ENCODE assay signal across 8 cellular contexts in the genomic region with DNA sequence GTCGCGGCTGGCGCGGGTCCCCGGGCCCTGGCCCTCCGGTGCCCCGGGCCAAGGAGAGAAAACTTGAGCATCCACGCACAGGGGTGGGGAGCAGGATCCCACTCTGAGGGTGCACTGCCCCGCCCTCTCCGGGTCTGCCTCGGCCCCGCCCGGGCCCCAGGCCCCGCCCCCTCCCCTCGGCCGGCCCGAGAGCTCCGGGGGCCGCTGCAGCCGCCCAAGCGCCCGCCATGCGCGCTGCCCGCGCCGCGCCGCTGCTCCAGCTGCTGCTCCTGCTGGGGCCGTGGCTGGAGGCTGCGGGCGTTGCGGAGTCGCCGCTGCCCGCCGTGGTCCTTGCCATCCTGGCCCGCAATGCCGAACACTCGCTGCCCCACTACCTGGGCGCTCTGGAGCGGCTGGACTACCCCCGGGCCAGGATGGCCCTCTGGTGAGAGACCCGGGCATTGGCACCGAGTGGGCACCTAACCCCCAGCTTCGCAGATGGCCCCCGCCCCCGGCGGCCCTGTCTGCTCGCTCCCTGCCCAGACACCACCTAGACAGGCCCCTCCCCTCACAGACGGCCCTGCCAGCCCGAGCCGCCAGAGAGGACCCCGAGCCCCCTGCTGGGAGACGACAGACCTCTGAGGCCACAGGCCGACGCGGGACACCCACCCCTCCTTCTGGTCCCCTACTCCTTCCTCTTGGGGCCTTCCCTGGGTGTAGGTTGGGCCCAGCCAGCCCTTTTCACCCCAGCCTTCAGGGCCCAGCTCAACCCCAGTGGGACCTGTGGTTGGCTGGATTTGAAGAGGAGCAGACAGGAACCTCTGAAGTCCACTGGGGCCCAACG. TPM values are rescaled to one million over a fixed set of nuclear protein-coding genes. Genes with fewer than 3 reads are reported as not detected.
DNase-seq lines count a peak whose midpoint lies in the region; ATAC-seq, FAIRE-seq and TF ChIP-seq lines count a peak whose summit lies in the region.

CERCAM (plus strand) TSS at position 207 of the 823 bp plus-strand sequence; CDS start at position 228, 21 bp downstream.

- no TSS peak for BruUV-seq in OCI-LY7 (replicated peaks; lab: Mats Ljungman, UMichigan)

- H2BK120ac ChIP-seq in neuronal stem cell (ENCODE audit: low read depth, low read length), result peak within 1 kb of the TSS; percentile 47

- H3K4me3 ChIP-seq in OCI-LY7 (ENCODE audit: low read depth, low read length, poor library complexity, severe bottlenecking), result peak within 1 kb of the TSS; percentile 90
- H3K4me3 ChIP-seq in neuronal stem cell (ENCODE audit: low read length in 2 of 2), result peak within 1 kb of the TSS; percentile 82 to 88
- H3K4me3 ChIP-seq in transverse colon, result peak within 1 kb of the TSS; percentile 52 to 91 (median 84)

- no peak within 1 kb of the TSS for H3K4ac ChIP-seq in neuronal stem cell (ENCODE audit: low read length)

- intact Hi-C loops in OCI-LY7 (cut with micrococcal nuclease; ENCODE audit: unreplicated experiment), result no loop called here
- intact Hi-C loops in transverse colon (cut with DNase I; ENCODE audit: low total_unique reads), result no loop called here

- H3K79me2 ChIP-seq in OCI-LY7 (ENCODE audit: insufficient read depth, low read depth, low read length), result no peaks in the 10 kb centered on the region

- H2AFZ ChIP-seq in OCI-LY7 (ENCODE audit: low read length), result peak within 1 kb of the TSS; percentile 99
- H2AFZ ChIP-seq in neuronal stem cell (ENCODE audit: low read length), result peak within 1 kb of the TSS; percentile 100

- POLR2A ChIA-PET in OCI-LY7 (lab: Charles Lee), result no interaction called here

- no peaks in the 10 kb centered on the region for H4K20me1 ChIP-seq in OCI-LY7 (ENCODE audit: insufficient read depth, low read length)

- WGBS in neuronal stem cell (ENCODE audit: extremely low coverage in 2 of 2, insufficient read length in 2 of 2, insufficient replicate concordance in 1 of 2), 2 donors, result no CpG with 5 or more reads among the region's 59 CpGs
- 4% methylated on average over 16 of the region's 59 CpGs; no CpG with 5 or more reads in 1 of the 2 donors for WGBS in transverse colon (ENCODE audit: low coverage in 1 of 2), 2 donors

- H3K36me3 ChIP-seq in OCI-LY7 (ENCODE audit: insufficient read depth, low read length) (no peaks in the 10 kb centered on the region), neuronal stem cell (replicated peaks in 1 of 2; ENCODE audit: control insufficient read depth in 2 of 2, insufficient read depth in 2 of 2, low read length in 2 of 2) (peaks cover 0 to 14% of the 10 kb centered on the region in 2 donors), transverse colon (no peaks in the 10 kb centered on the region)

- peaks cover 18% of the 10 kb centered on the region for H3K4me1 ChIP-seq in OCI-LY7 (ENCODE audit: insufficient read depth, low read length, poor library complexity, severe bottlenecking)
- H3K4me1 ChIP-seq in neuronal stem cell (ENCODE audit: control insufficient read depth in 2 of 2, insufficient read depth in 1 of 2, low read depth in 1 of 2, low read length in 2 of 2), result peaks cover 7 to 15% of the 10 kb centered on the region in 2 donors
- H3K4me1 ChIP-seq in transverse colon, result peaks cover 8 to 24% (median 16%) of the 10 kb centered on the region in 4 donors

- no peak for TF ChIP-seq POLR2A in transverse colon (IDR thresholded peaks at IDR 0.05)

- DNase-seq in SKM-1 (lab: John Stamatoyannopoulos, UW; ENCODE audit: unreplicated experiment) (peak; percentile 25), SKM-1 treated with dmso at 0.1 percent for 144 hours (lab: John Stamatoyannopoulos, UW; ENCODE audit: unreplicated experiment) (no peak), OCI-LY7 (ENCODE audit: low spot score) (peak; percentile 64), frontal cortex (ENCODE audit: low spot score in 2 of 2) (peak; percentile 83 to 84), neuronal stem cell (ENCODE audit: low spot score) (peak; percentile 48), transverse colon (peak; percentile 65)
- DNase-seq in activated naive CD4-positive, alpha-beta T cell treated with Interleukin-2 at 50 U/mL for 16 hours, result peak; percentile 53

- no peak for TF ChIP-seq EP300 in transverse colon (IDR thresholded peaks at IDR 0.05; ENCODE audit: low read depth)

- peak within 1 kb of the TSS; percentile 98 for H3K4me2 ChIP-seq in OCI-LY7 (ENCODE audit: low read length)
- H3K4me2 ChIP-seq in neuronal stem cell (ENCODE audit: insufficient read depth, low read length, poor library complexity, severe bottlenecking), result peak within 1 kb of the TSS; percentile 97

- peak within 1 kb of the TSS; percentile 85 for H2BK15ac ChIP-seq in neuronal stem cell (ENCODE audit: low read length)

- in situ Hi-C loops in transverse colon (cut with MboI; ENCODE audit: low pct_ligation_motif_present in 1 of 4, low pct_unique_long_range_greater_than_20kb in 1 of 4, low sequenced_read_pairs in 3 of 4), result no loop called here

- H3K9me3 ChIP-seq in OCI-LY7 (ENCODE audit: low read length) (no peaks in the 10 kb centered on the region), neuronal stem cell (replicated peaks in 1 of 2; ENCODE audit: control insufficient read depth in 2 of 2, insufficient read depth in 1 of 2, low read depth in 1 of 2, low read length in 2 of 2) (peaks cover 0 to 2% of the 10 kb centered on the region in 2 donors), transverse colon (no peaks in the 10 kb centered on the region)

- peak; percentile 56 for ATAC-seq in HG02970 (IDR thresholded peaks at IDR 0.05; ENCODE audit: low FRiP score, unreplicated experiment)

- CTCF ChIA-PET in OCI-LY7 (lab: Charles Lee; ENCODE audit: unreplicated experiment), result interaction anchor here (0.6 to 1.0 kb wide), 9 partner anchors 26 to 440 kb away, joined by 3 to 9 read pairs (median 4); partner anchors contain the start of gene EEIG1

- no peak for TF ChIP-seq CTCF in OCI-LY7 (conservative IDR thresholded peaks at IDR 0.05; ENCODE audit: low read length)
- TF ChIP-seq CTCF in transverse colon (IDR thresholded peaks at IDR 0.05), result no peak

- FAIRE-seq in frontal cortex (lab: Jason Lieb, UNC), result no peak

- H3K27ac ChIP-seq in OCI-LY7 (ENCODE audit: low read depth, low read length, poor library complexity, severe bottlenecking) (no peak within 1 kb of the TSS), neuronal stem cell (replicated peaks; ENCODE audit: low read length) (no peak within 1 kb of the TSS), transverse colon (peak within 1 kb of the TSS; percentile 71 to 95 (median 86))

- H3K18ac ChIP-seq in neuronal stem cell (ENCODE audit: low read length), result peak within 1 kb of the TSS; percentile 96

- H3K79me1 ChIP-seq in neuronal stem cell (ENCODE audit: low read depth, low read length), result peaks cover 3% of the 10 kb centered on the region

- H2BK5ac ChIP-seq in neuronal stem cell (ENCODE audit: low read length), result peak within 1 kb of the TSS; percentile 75

- H3K23ac ChIP-seq in neuronal stem cell (ENCODE audit: low read depth, low read length, poor library complexity), result peak within 1 kb of the TSS; percentile 95

- H2AK5ac ChIP-seq in neuronal stem cell (ENCODE audit: low read depth, low read length), result peak within 1 kb of the TSS; percentile 83

- peak within 1 kb of the TSS; percentile 81 for H3K9ac ChIP-seq in neuronal stem cell (ENCODE audit: low read depth, low read length, poor library complexity)

- H4K91ac ChIP-seq in neuronal stem cell (ENCODE audit: low read depth, low read length, poor library complexity), result no peak within 1 kb of the TSS

- H3K9me2 ChIP-seq in OCI-LY7 (ENCODE audit: insufficient read depth, low read length), result no peaks in the 10 kb centered on the region

- H3K27me3 ChIP-seq in neuronal stem cell (ENCODE audit: control insufficient read depth in 3 of 3, insufficient read depth in 3 of 3, low read depth in 1 of 3, low read length in 3 of 3), result peaks cover 0 to 62% (median 15%) of the 10 kb centered on the region in 3 experiments
- peaks cover 53% of the 10 kb centered on the region for H3K27me3 ChIP-seq in transverse colon

- H2BK12ac ChIP-seq in neuronal stem cell (ENCODE audit: low read length), result peak within 1 kb of the TSS; percentile 84

- peak within 1 kb of the TSS; percentile 98 for H3K14ac ChIP-seq in neuronal stem cell (ENCODE audit: low read length)

- H4K8ac ChIP-seq in neuronal stem cell (ENCODE audit: low read depth, low read length), result peak within 1 kb of the TSS; percentile 43

RNA-seq across cellular contexts. Expression of gene CERCAM, which starts in this region (rescaled TPM):
- 3.0 and 3.5 TPM in 2 replicates for total RNA-seq in OCI-LY7 (2014; rRNA removed; shearing (Covaris generic))
- total RNA-seq in OCI-LY7 (2022) (2.7 and 3.1 TPM in 2 replicates), frontal cortex (10.2 TPM), transverse colon (10 to 100 TPM in 1 of 4 donors, 1 to 10 TPM in 3; 4.5 to 19.7 (median 7.8) TPM)
- polyA plus RNA-seq in neuronal stem cell (2013, experiment 1 of 2), result 0.70 TPM
- polyA plus RNA-seq in neuronal stem cell (2013, experiment 2 of 2), result 0.76 TPM

Comparison
In these comparisons a context has a peak if more than half of its experiments do, and no peak if none do; other contexts are left out.
1. H3K27ac ChIP-seq: peak in transverse colon (4 of 4); none in OCI-LY7 (single experiment) and neuronal stem cell (single experiment).
2. Peak in every context shown above with its lines, with median percentiles within 50 percentile points of each other: H3K4me3 ChIP-seq.